8 cellular contexts compared by ENCODE assay signal in the genomic region with DNA sequence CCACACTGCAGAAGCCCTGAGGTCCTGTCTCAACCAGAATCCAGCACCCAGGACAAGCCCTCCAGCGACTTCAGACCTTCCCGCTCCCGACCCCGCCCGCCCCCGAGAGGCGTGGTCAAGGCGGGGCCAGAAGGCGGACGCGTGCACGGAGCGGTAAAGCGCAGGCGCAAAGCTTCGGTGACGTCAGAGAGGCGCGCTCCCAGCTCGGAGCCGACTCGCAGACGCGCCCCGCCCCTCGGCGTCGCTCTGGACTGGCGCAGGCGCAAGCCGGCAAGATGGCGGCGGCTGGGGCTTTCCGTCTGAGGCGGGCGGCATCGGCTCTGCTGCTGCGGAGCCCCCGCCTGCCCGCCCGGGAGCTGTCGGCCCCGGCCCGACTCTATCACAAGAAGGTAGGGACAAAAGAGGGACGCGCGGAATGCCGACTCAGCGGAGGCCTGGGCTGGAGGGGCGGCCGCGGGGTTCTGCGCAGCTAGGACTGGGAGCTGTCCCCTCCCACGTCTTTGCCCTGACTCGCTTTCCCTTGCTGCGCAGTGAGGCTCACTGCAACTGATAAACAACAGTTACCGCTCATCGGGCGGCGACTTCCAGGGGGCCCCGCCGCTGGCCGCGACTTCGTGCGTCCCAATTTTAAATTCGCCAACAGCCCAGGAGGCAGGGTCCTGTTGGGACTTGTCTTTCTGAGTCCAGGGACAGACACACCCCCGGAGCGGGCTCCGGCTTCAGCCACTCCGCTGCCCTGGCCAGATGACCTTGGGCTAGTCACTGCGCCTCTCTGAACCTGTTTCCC. TPM values are rescaled to one million over a fixed set of nuclear protein-coding genes. Genes with fewer than 3 reads are reported as not detected.
DNase-seq lines count a peak whose midpoint lies in the region; ATAC-seq and TF ChIP-seq lines count a peak whose summit lies in the region.

A gene (plus strand): TSS at position 249 of the 787 bp plus-strand sequence. CDS start 27 bp downstream, at position 276.

- H3K9ac ChIP-seq in KMS-11 (peak within 1 kb of the TSS; percentile 88), mucosa of stomach (ENCODE audit: low read length) (peak within 1 kb of the TSS; percentile 94)

- H3K27me3 Mint-ChIP-seq in activated T-cell treated with anti-CD3 and anti-CD28 coated beads, Interleukin-2, amount 50 U/mL, for 4 hours (ENCODE audit: low read depth) = no peaks in the 10 kb centered on the region

- CTCF ChIA-PET in Panc1 (lab: Charles Lee) = interaction anchor here (0.8 to 1.1 kb wide), 2 partner anchors 55 to 107 kb away, joined by 5 to 6 read pairs; no protein-coding TSS in a partner anchor

- peaks cover 27% of the 10 kb centered on the region for H3K36me3 Mint-ChIP-seq in activated T-cell treated with anti-CD3 and anti-CD28 coated beads, Interleukin-2, amount 50 U/mL, for 4 hours (ENCODE audit: insufficient read depth)

- H3K27ac ChIP-seq in KMS-11 = peak within 1 kb of the TSS; percentile 94
- H3K27ac ChIP-seq in Panc1 (ENCODE audit: low read length) = peak within 1 kb of the TSS; percentile 99
- peak within 1 kb of the TSS; percentile 91 to 95 for H3K27ac ChIP-seq in esophagus (ENCODE audit: low read depth in 2 of 2, low read length in 1 of 2)

- 0% methylated on average over 64 to 72 of the region's 72 CpGs for WGBS in esophagus, 2 donors

- H4K20me1 ChIP-seq in KMS-11 (ENCODE audit: insufficient read depth) = no peaks in the 10 kb centered on the region

- peaks cover 59% of the 10 kb centered on the region for H3K4me1 Mint-ChIP-seq in activated T-cell treated with anti-CD3 and anti-CD28 coated beads, Interleukin-2, amount 50 U/mL, for 4 hours (ENCODE audit: low read depth)

- H3K4me1 ChIP-seq in KMS-11 (ENCODE audit: low read depth, poor library complexity, severe bottlenecking) = peaks cover 53% of the 10 kb centered on the region
- peaks cover 35% of the 10 kb centered on the region for H3K4me1 ChIP-seq in Panc1 (ENCODE audit: control insufficient read depth, insufficient read depth, low read length)
- peaks cover 3 to 7% of the 10 kb centered on the region in 2 donors for H3K4me1 ChIP-seq in esophagus (ENCODE audit: control insufficient read depth in 2 of 2, insufficient read depth in 2 of 2, low read length in 1 of 2)
- H3K4me1 ChIP-seq in mucosa of stomach (ENCODE audit: control insufficient read depth, insufficient read depth, low read length) = peaks cover 31% of the 10 kb centered on the region

- H3K9me3 Mint-ChIP-seq in activated T-cell treated with anti-CD3 and anti-CD28 coated beads, Interleukin-2, amount 50 U/mL, for 4 hours = no peaks in the 10 kb centered on the region

- DNase-seq in DMS79 (lab: John Stamatoyannopoulos, UW) (peak; percentile 88), Panc1 (ENCODE audit: low read depth, low spot score) (peak; percentile 77)
- peak; percentile 99 for DNase-seq in activated T-cell treated with anti-CD3 and anti-CD28 coated beads, Interleukin-2, amount 50 U/mL, for 4 hours
- DNase-seq in stimulated activated CD8-positive, alpha-beta memory T cell treated with anti-CD3 and anti-CD28 coated beads, Interleukin-4, amount 100 ng/mL, for 48 hours = peak; percentile 99

- peak; percentile 50 for ATAC-seq in GM21786 (IDR thresholded peaks at IDR 0.05; ENCODE audit: unreplicated experiment)
- peak; percentile 89 for ATAC-seq in Panc1
- ATAC-seq in activated T-cell treated with anti-CD3 and anti-CD28 coated beads, Interleukin-2, amount 50 U/mL, for 4 hours = peak; percentile 72

- H3K36me3 ChIP-seq in KMS-11 (ENCODE audit: insufficient read depth) (no peaks in the 10 kb centered on the region), Panc1 (ENCODE audit: control insufficient read depth, insufficient read depth, low read length) (peaks cover 34% of the 10 kb centered on the region), esophagus (ENCODE audit: control insufficient read depth in 2 of 2, insufficient read depth in 2 of 2, low read length in 1 of 2) (peaks cover 7 to 14% of the 10 kb centered on the region in 2 donors), mucosa of stomach (ENCODE audit: control insufficient read depth, insufficient read depth, low read length) (peaks cover 11% of the 10 kb centered on the region)

- no TSS peak for BruUV-seq in Panc1 (replicated peaks; lab: Mats Ljungman, UMichigan)

- H3K4me3 Mint-ChIP-seq in activated T-cell treated with anti-CD3 and anti-CD28 coated beads, Interleukin-2, amount 50 U/mL, for 4 hours = peak within 1 kb of the TSS; percentile 98

- no peak within 1 kb of the TSS for H3K4me3 ChIP-seq in KMS-11 (IDR thresholded peaks at IDR 0.05; ENCODE audit: insufficient read depth, low read depth, low read length)
- H3K4me3 ChIP-seq in Panc1 (ENCODE audit: low read depth in 2 of 2, low read length in 2 of 2) = peak within 1 kb of the TSS; percentile 100
- peak within 1 kb of the TSS; percentile 97 to 99 for H3K4me3 ChIP-seq in esophagus (ENCODE audit: low read depth in 1 of 2, low read length in 2 of 2)
- peak within 1 kb of the TSS; percentile 98 for H3K4me3 ChIP-seq in mucosa of stomach (ENCODE audit: low read length)

- no peaks in the 10 kb centered on the region for H3K9me3 ChIP-seq in Panc1 (ENCODE audit: control insufficient read depth, insufficient read depth, low read depth, low read length)
- H3K9me3 ChIP-seq in esophagus (ENCODE audit: control insufficient read depth in 2 of 2, insufficient read depth in 1 of 2, low read depth in 1 of 2, low read length in 1 of 2) = no peaks in the 10 kb centered on the region
- no peaks in the 10 kb centered on the region for H3K9me3 ChIP-seq in mucosa of stomach (ENCODE audit: control insufficient read depth, low read length)

- H3K27me3 ChIP-seq in KMS-11 (ENCODE audit: insufficient read depth, low read depth) (no peaks in the 10 kb centered on the region), Panc1 (ENCODE audit: control insufficient read depth, insufficient read depth, low read length) (no peaks in the 10 kb centered on the region), esophagus (ENCODE audit: control insufficient read depth in 1 of 2, insufficient read depth in 2 of 2, low read length in 2 of 2) (no peaks in the 10 kb centered on the region), mucosa of stomach (ENCODE audit: control insufficient read depth, insufficient read depth, low read length) (no peaks in the 10 kb centered on the region)

- intact Hi-C loops in Panc1 (cut with micrococcal nuclease; ENCODE audit: unreplicated experiment) = loop anchor here (1.0 to 5.0 kb wide), 2 partner anchors 56 to 530 kb away; a partner anchor contains a TSS

- in situ Hi-C loops in Panc1 (cut with HindIII; ENCODE audit: low pct_unique_long_range_greater_than_20kb, low sequenced_read_pairs) = no loop called here

- TF ChIP-seq CTCF in KMS-11 (conservative IDR thresholded peaks at IDR 0.05; ENCODE audit: low read depth, low read length) = no peak
- no peak for TF ChIP-seq CTCF in Panc1 (IDR thresholded peaks at IDR 0.05)

- H3K79me2 ChIP-seq in KMS-11 (ENCODE audit: insufficient read depth, low read depth) = peaks cover 48% of the 10 kb centered on the region

- peak within 1 kb of the TSS; percentile 99 for H3K4me2 ChIP-seq in KMS-11

- peak within 1 kb of the TSS; percentile 56 for H2AFZ ChIP-seq in KMS-11 (ENCODE audit: low read depth)

- POLR2A ChIA-PET in Panc1 (lab: Charles Lee) = no interaction called here

RNA-seq across cellular contexts. Expression of the gene that starts here (rescaled TPM):
- 66.1 TPM for total RNA-seq in Panc1 (2021; ENCODE audit: unreplicated experiment)
- 42.5 TPM for polyA plus RNA-seq in Panc1 (2012; ENCODE audit: insufficient read length)
- 10 to 100 TPM; 62.6 to 90.1 (median 78.7) TPM for total RNA-seq in activated T-cell treated with anti-CD3 and anti-CD28 coated beads, Interleukin-2, amount 50 U/mL, for 4 hours
- polyA plus RNA-seq in esophagus = 10 to 100 TPM; 38.7 to 87.2 TPM
